8 cellular contexts compared by ENCODE assay signal in genomic region chr22:31085493-31085824, GRCh38. TPM values are rescaled to one million over a fixed set of nuclear protein-coding genes. Genes with fewer than 3 reads are reported as not detected.
DNase-seq lines count a peak whose midpoint lies in the region; ATAC-seq, FAIRE-seq and TF ChIP-seq lines count a peak whose summit lies in the region.

No MANE protein-coding gene starts in this region.

- H3K4me3 Mint-ChIP-seq in activated naive CD4-positive, alpha-beta T cell treated with anti-CD3 and anti-CD28 coated beads, Interleukin-2, amount 10 ng/mL, durations not matched to agents 7 days and 5 days: peak overlapping the region; percentile 78

- no peaks in the 10 kb centered on the region for H3K9me3 ChIP-seq in thyroid gland

- H3K4me1 ChIP-seq in thyroid gland: peaks cover 24 to 39% of the 10 kb centered on the region in 2 donors

- CTCF ChIA-PET in activated naive CD4-positive, alpha-beta T cell treated with anti-CD3 and anti-CD28 coated beads, Interleukin-2, amount 10 ng/mL, durations not matched to agents 7 days and 5 days (lab: Charles Lee): interaction anchor here (0.8 to 2.6 kb wide), 11 partner anchors 10 to 331 kb away, joined by 3 to 9 read pairs (median 4); partner anchors contain the start of genes INPP5J and SELENOM

- peaks cover 43% of the 10 kb centered on the region for H3K4me1 Mint-ChIP-seq in activated naive CD4-positive, alpha-beta T cell treated with anti-CD3 and anti-CD28 coated beads, Interleukin-2, amount 10 ng/mL, durations not matched to agents 7 days and 5 days

- WGBS in lower leg skin, 2 donors: 15 to 22% methylated on average over 11 to 12 of the region's 13 CpGs
- WGBS in thyroid gland, 2 donors: 5 to 20% methylated on average over 7 to 12 of the region's 13 CpGs

- peak overlapping the region; percentile 84 for H3K27ac Mint-ChIP-seq in activated naive CD4-positive, alpha-beta T cell treated with anti-CD3 and anti-CD28 coated beads, Interleukin-2, amount 10 ng/mL, durations not matched to agents 7 days and 5 days

- no peak for TF ChIP-seq POLR2A in lower leg skin (IDR thresholded peaks at IDR 0.05)
- TF ChIP-seq POLR2A in thyroid gland (IDR thresholded peaks at IDR 0.05): no peak

- H3K27ac ChIP-seq in thyroid gland: peak overlapping the region; percentile 89 to 96 (median 91)

- TF ChIP-seq CTCF in bronchial epithelial cell (IDR thresholded peaks at IDR 0.05; ENCODE audit: insufficient read depth, low read length, severe bottlenecking) (no peak), lower leg skin (IDR thresholded peaks at IDR 0.05) (no peak), thyroid gland (IDR thresholded peaks at IDR 0.05) (no peak)

- intact Hi-C loops in lower leg skin (cut with DNase I; ENCODE audit: low total_unique reads): loop anchor here (5.0 kb wide), 1 partner anchor 138 kb away; no protein-coding TSS in a partner anchor
- intact Hi-C loops in thyroid gland (cut with DNase I): loop anchor here (5.0 kb wide), 2 partner anchors 118 to 138 kb away; partner anchors contain the start of genes MORC2 and TUG1

- H3K4me3 ChIP-seq in bronchial epithelial cell (ENCODE audit: low read depth, low read length) (peak overlapping the region; percentile 50), lower leg skin (ENCODE audit: low read depth, poor library complexity, severe bottlenecking) (no peak overlapping the region), thyroid gland (replicated peaks in 1 of 3) (peak overlapping the region in 2 of 3 donors; percentile 62 to 86)

- H3K27me3 ChIP-seq in bronchial epithelial cell (ENCODE audit: control insufficient read depth, insufficient read depth, low read length) (no peaks in the 10 kb centered on the region), thyroid gland (no peaks in the 10 kb centered on the region)

- ATAC-seq in HG03378 (IDR thresholded peaks at IDR 0.05; ENCODE audit: unreplicated experiment): no peak

- DNase-seq in activated naive CD4-positive, alpha-beta T cell treated with anti-CD3 and anti-CD28 coated beads, Interleukin-2, amount 10 ng/mL, durations not matched to agents 7 days and 5 days: no peak
- no peak for DNase-seq in activated naive CD4-positive, alpha-beta T cell (lab: John Stamatoyannopoulos, UW)
- DNase-seq in bronchial epithelial cell (ENCODE audit: low read depth) (no peak), lower leg skin (ENCODE audit: low spot score in 2 of 2) (peak; percentile 35 to 90), thyroid gland (peak in 1 of 2 donors; percentile 27), germinal center (ENCODE audit: low spot score) (no peak), NOMO-1 treated with dmso at 0.1 percent for 144 hours (lab: John Stamatoyannopoulos, UW; ENCODE audit: unreplicated experiment) (no peak)

- FAIRE-seq in bronchial epithelial cell (lab: Jason Lieb, UNC): no peak

- peaks cover 28% of the 10 kb centered on the region for H3K36me3 ChIP-seq in bronchial epithelial cell (ENCODE audit: control insufficient read depth, insufficient read depth, low read length)
- peaks cover 19 to 21% of the 10 kb centered on the region in 2 donors for H3K36me3 ChIP-seq in thyroid gland

- H3K9me3 Mint-ChIP-seq in activated naive CD4-positive, alpha-beta T cell treated with anti-CD3 and anti-CD28 coated beads, Interleukin-2, amount 10 ng/mL, durations not matched to agents 7 days and 5 days: no peaks in the 10 kb centered on the region

- H3K27me3 Mint-ChIP-seq in activated naive CD4-positive, alpha-beta T cell treated with anti-CD3 and anti-CD28 coated beads, Interleukin-2, amount 10 ng/mL, durations not matched to agents 7 days and 5 days: peaks cover 6% of the 10 kb centered on the region

- peaks cover 10% of the 10 kb centered on the region for H3K36me3 Mint-ChIP-seq in activated naive CD4-positive, alpha-beta T cell treated with anti-CD3 and anti-CD28 coated beads, Interleukin-2, amount 10 ng/mL, durations not matched to agents 7 days and 5 days

RNA-seq across cellular contexts. Expression of gene SMTN, which starts 4.3 kb away (rescaled TPM):
- total RNA-seq in bronchial epithelial cell: 37.9 and 38.7 TPM in 2 replicates
- total RNA-seq in lower leg skin: 10 to 100 TPM; 46.1 to 86.1 (median 62.3) TPM
- total RNA-seq in thyroid gland: 10 to 100 TPM; 46.2 to 60.3 (median 54.2) TPM

RNA-seq across cellular contexts. Expression of gene SELENOM, which starts 21.9 kb away (rescaled TPM):
- 29.4 and 35.0 TPM in 2 replicates for total RNA-seq in bronchial epithelial cell
- 100 to 1,000 TPM in 2 of 4 donors, 10 to 100 TPM in 2; 66.6 to 164 (median 92.8) TPM for total RNA-seq in lower leg skin
- total RNA-seq in thyroid gland: 100 to 1,000 TPM; 208 to 501 (median 314) TPM

RNA-seq across cellular contexts. Expression of gene INPP5J, which starts 37.3 kb away (rescaled TPM):
- total RNA-seq in bronchial epithelial cell (under 0.01 and 0.64 TPM in 2 replicates), lower leg skin (1 to 10 TPM; 1.4 to 4.2 (median 2.9) TPM), thyroid gland (100 to 1,000 TPM; 180 to 665 (median 442) TPM)

RNA-seq across cellular contexts. Expression of gene PLA2G3, which starts 54.8 kb away (rescaled TPM):
- total RNA-seq in bronchial epithelial cell: under 0.01 and 0.38 TPM in 2 replicates
- 10 to 100 TPM in 2 of 4 donors, 1 to 10 TPM in 2; 6.5 to 11.3 (median 8.7) TPM for total RNA-seq in lower leg skin
- 1 to 10 TPM in 1 of 4 donors, under 1 TPM in 2, not detected in 1; 0.22 to 1.9 (median 0.83) TPM for total RNA-seq in thyroid gland

Comparison
In these comparisons a context has a peak if more than half of its experiments do, and no peak if none do; other contexts are left out.
1. DNase-seq: peak in lower leg skin (2 of 2); none in activated naive CD4-positive, alpha-beta T cell treated with anti-CD3 and anti-CD28 coated beads, Interleukin-2, amount 10 ng/mL, durations not matched to agents 7 days and 5 days (single experiment), activated naive CD4-positive, alpha-beta T cell (0 of 4), bronchial epithelial cell (single experiment), germinal center (single experiment) and NOMO-1 treated with dmso at 0.1 percent for 144 hours (single experiment).
2. RNA of gene INPP5J, which starts 37.3 kb away (total RNA-seq): 180 to 665 TPM in thyroid gland; 1.4 to 4.2 TPM in lower leg skin and under 0.01 to 0.64 TPM in bronchial epithelial cell; every median in the first group is over 10 times any median in the second.